ENCODE assay signal across 11 cellular contexts in the genomic region with DNA sequence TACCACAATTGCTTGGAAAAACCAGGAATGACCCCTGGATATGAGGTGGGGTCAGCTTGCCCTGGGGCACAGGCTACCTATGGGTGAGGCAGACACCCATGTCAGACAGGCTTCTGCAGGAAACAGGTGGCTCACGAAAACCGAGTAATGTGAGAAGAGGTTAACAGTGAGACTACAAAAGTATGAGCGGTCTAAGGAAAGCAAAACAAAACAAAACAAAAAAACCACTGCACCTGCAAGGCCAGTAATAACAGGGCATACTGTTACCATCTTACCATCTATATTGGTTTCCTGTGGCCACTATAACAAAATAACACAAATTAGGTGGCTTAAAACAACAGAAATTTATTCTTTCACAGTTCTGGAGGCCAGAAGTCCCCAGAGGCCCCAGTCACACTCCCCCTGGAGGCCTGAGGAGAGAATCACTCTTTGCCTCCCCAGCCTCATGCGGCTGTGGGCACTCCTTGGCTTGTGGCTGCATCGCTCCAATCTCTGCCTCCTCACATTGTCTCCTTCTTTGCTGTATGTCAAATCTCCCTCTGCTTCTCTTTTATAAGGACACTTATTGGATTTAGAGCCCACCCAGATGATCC.
DNase-seq lines count a peak whose midpoint lies in the region; ATAC-seq and TF ChIP-seq lines count a peak whose summit lies in the region.
"Had no signal": no experiment of that assay in that cellular context is flagged by ENCODE, and none has a peak within 500 bp of the region (broad histone marks: within the 10 kb centered on the region; RNA-seq: fewer than 3 reads in every experiment).

No MANE protein-coding gene starts in this region.

- no peak for TF ChIP-seq POLR2A in suprapubic skin (IDR thresholded peaks at IDR 0.05)

- WGBS in suprapubic skin = 97% methylated on average over 5 of the region's 5 CpGs

- in situ Hi-C loops in astrocyte of the spinal cord (cut with HindIII; ENCODE audit: low sequenced_read_pairs) = no loop called here

- no peaks in the 10 kb centered on the region for H3K27me3 ChIP-seq in suprapubic skin

- ATAC-seq in GM18508 (IDR thresholded peaks at IDR 0.05; ENCODE audit: insufficient read depth, unreplicated experiment) (peak; percentile 78), GM19467 (IDR thresholded peaks at IDR 0.05; ENCODE audit: unreplicated experiment) (peak; percentile 73), HG03066 (IDR thresholded peaks at IDR 0.05; ENCODE audit: low read depth, unreplicated experiment) (peak; percentile 69)

- no peaks in the 10 kb centered on the region for H3K36me3 ChIP-seq in suprapubic skin

- no peak overlapping the region for H3K4me3 ChIP-seq in astrocyte of the spinal cord (ENCODE audit: low read depth, low read length)
- no peak overlapping the region for H3K4me3 ChIP-seq in suprapubic skin
- H3K4me3 ChIP-seq: skin epidermis had no signal

- TF ChIP-seq CTCF in astrocyte of the spinal cord (IDR thresholded peaks at IDR 0.05; ENCODE audit: low read depth, low read length) = peak; percentile 4
- TF ChIP-seq CTCF in suprapubic skin (IDR thresholded peaks at IDR 0.05) = no peak

- no peak overlapping the region for H3K27ac ChIP-seq in suprapubic skin
- H3K27ac ChIP-seq: skin epidermis had no signal

- H3K9me3 ChIP-seq in suprapubic skin = no peaks in the 10 kb centered on the region

- DNase-seq in astrocyte of the spinal cord (ENCODE audit: low read depth, low spot score) (no peak), NCI-H1105 (lab: John Stamatoyannopoulos, UW) (no peak), suprapubic skin (ENCODE audit: low spot score in 2 of 2) (no peak), NCI-H2081 treated with DMSO at 0.1 percent for 48 hours (lab: John Stamatoyannopoulos, UW) (no peak), NCI-H1048 (lab: John Stamatoyannopoulos, UW) (no peak)
- DNase-seq: activated CD4-positive, alpha-beta T cell treated with anti-CD3 and anti-CD28 coated beads, Interleukin-2, amount 10 ng/mL, durations not matched to agents 24 days and 14 days; anterior cingulate cortex had no signal

- no peak for TF ChIP-seq EP300 in suprapubic skin (IDR thresholded peaks at IDR 0.05)

- H3K4me1 ChIP-seq in suprapubic skin = no peaks in the 10 kb centered on the region
